ENCODE assay signal across 21 cellular contexts in the genomic region with DNA sequence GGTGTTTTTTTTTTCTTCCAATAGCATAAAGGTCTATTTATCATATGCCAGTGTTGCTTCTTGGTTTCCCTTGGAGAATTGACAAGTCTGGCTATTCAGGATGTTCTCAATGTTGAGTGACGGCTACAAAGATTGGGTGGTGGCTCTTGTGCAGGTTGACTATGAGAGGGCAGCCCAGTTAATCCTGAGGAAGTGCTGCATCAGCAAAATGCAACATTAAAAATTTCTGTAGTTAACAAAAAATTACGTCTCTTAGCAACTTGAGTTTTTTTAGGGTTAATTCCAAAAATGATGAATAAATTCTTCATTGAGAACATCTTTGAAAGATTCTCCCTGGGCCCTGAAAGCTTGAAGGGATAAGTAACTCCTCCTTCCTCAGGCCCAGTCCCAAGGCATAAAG.
DNase-seq lines count a peak whose midpoint lies in the region; ATAC-seq, FAIRE-seq and TF ChIP-seq lines count a peak whose summit lies in the region.
"Had no signal": no experiment of that assay in that cellular context is flagged by ENCODE, and none has a peak within 500 bp of the region (broad histone marks: within the 10 kb centered on the region; RNA-seq: fewer than 3 reads in every experiment).

No MANE protein-coding gene starts in this region.

- no peak overlapping the region for H2AK9ac ChIP-seq in IMR-90 (replicated peaks; ENCODE audit: low read depth, low read length, poor library complexity)

- H3K18ac ChIP-seq in IMR-90 (ENCODE audit: low read depth, low read length), result no peak overlapping the region
- no peak overlapping the region for H3K18ac ChIP-seq in H1 (ENCODE audit: extremely low read depth, low read length)

- FAIRE-seq in A549 (lab: Jason Lieb, UNC) (no peak), H1 (lab: Jason Lieb, UNC) (no peak)
- FAIRE-seq: A204.1, D721Med, G401.6, GM12891, GM19239 had no signal

- in situ Hi-C loops in IMR-90 (cut with MboI; ENCODE audit: low sequenced_read_pairs), result no loop called here

- H3K9ac ChIP-seq in IMR-90 (ENCODE audit: low read depth, low read length) (no peak overlapping the region), H1 (replicated peaks in 1 of 4; ENCODE audit: extremely low read depth in 1 of 4, low read depth in 3 of 4, low read length in 3 of 4) (no peak overlapping the region), endodermal cell (ENCODE audit: extremely low read depth, low read length, poor library complexity, severe bottlenecking) (no peak overlapping the region)
- H3K9ac ChIP-seq: BLaER1 treated with 17β-estradiol and CSF1 and Interleukin-3, amounts not matched to agents 10 nM and 100 nM had no signal

- H2BK20ac ChIP-seq in IMR-90 (ENCODE audit: low read depth, low read length) (no peak overlapping the region), H1 (ENCODE audit: low read length) (no peak overlapping the region)

- H3K4me2 ChIP-seq in A549 (no peak overlapping the region), IMR-90 (ENCODE audit: low read depth, low read length) (no peak overlapping the region), H1 (ENCODE audit: insufficient read depth in 1 of 2, low read depth in 2 of 2, low read length in 2 of 2) (no peak overlapping the region)
- H3K4me2 ChIP-seq: BLaER1 treated with 17β-estradiol and CSF1 and Interleukin-3, amounts not matched to agents 10 nM and 100 nM had no signal

- no peak for DNase-seq in A549 (ENCODE audit: low read depth in 1 of 2, low spot score in 1 of 2)
- DNase-seq in IMR-90, result no peak
- no peak for DNase-seq in H1 (ENCODE audit: low read depth in 1 of 2, low spot score in 2 of 2)
- DNase-seq in endodermal cell, result no peak
- DNase-seq: 8988T; AML-193; Caco-2; Calu3; CD4-positive, alpha-beta T cell; CD8-positive, alpha-beta T cell; DMS79 treated with DMSO at 0.1 percent for 48 hours; GF-D8 had no signal

- no peak for TF ChIP-seq RAD21 in A549 (conservative IDR thresholded peaks at IDR 0.05 in 1 of 2, IDR thresholded peaks at IDR 0.05 in 1 of 2)
- TF ChIP-seq RAD21 in IMR-90 (IDR thresholded peaks at IDR 0.05; ENCODE audit: low read length), result no peak
- TF ChIP-seq RAD21 in H1 (IDR thresholded peaks at IDR 0.05 in 1 of 2, conservative IDR thresholded peaks at IDR 0.05 in 1 of 2; ENCODE audit: low read depth in 2 of 2, low read length in 2 of 2), result no peak

- no peaks in the 10 kb centered on the region for H3K4me1 Mint-ChIP-seq in endodermal cell
- H3K4me1 Mint-ChIP-seq: B cell had no signal

- H3K4me3 Mint-ChIP-seq in endodermal cell, result no peak overlapping the region
- H3K4me3 Mint-ChIP-seq: B cell; CD4-positive, alpha-beta T cell; CD8-positive, alpha-beta T cell had no signal

- H3K27me3 Mint-ChIP-seq in endodermal cell (ENCODE audit: insufficient read depth), result no peaks in the 10 kb centered on the region

- no peaks in the 10 kb centered on the region for H3K36me3 ChIP-seq in IMR-90 (ENCODE audit: control insufficient read depth, insufficient read depth, low read length)
- no peaks in the 10 kb centered on the region for H3K36me3 ChIP-seq in H1 (ENCODE audit: control insufficient read depth in 2 of 4, insufficient read depth in 4 of 4, low read length in 3 of 4)
- no peaks in the 10 kb centered on the region for H3K36me3 ChIP-seq in endodermal cell (ENCODE audit: control insufficient read depth, insufficient read depth, low read length)
- H3K36me3 ChIP-seq: BLaER1 treated with 17β-estradiol and CSF1 and Interleukin-3, amounts not matched to agents 10 nM and 100 nM had no signal

- H3K14ac ChIP-seq in IMR-90 (replicated peaks; ENCODE audit: low read depth, low read length), result no peak overlapping the region
- H3K14ac ChIP-seq in H1 (ENCODE audit: insufficient read length), result no peak overlapping the region

- H3K4me3 ChIP-seq in A549 (no peak overlapping the region), IMR-90 (ENCODE audit: insufficient read depth, low read depth, low read length) (no peak overlapping the region), H1 (ENCODE audit: extremely low read depth in 1 of 4, insufficient read depth in 2 of 4, low read depth in 3 of 4, low read length in 4 of 4) (no peak overlapping the region), endodermal cell (ENCODE audit: low read length) (no peak overlapping the region)
- H3K4me3 ChIP-seq: BLaER1 treated with 17β-estradiol and CSF1 and Interleukin-3, amounts not matched to agents 10 nM and 100 nM had no signal

- TF ChIP-seq CTCF in A549 (IDR thresholded peaks at IDR 0.05), result no peak
- no peak for TF ChIP-seq CTCF in IMR-90 (conservative IDR thresholded peaks at IDR 0.05; ENCODE audit: low read depth, low read length)
- no peak for TF ChIP-seq CTCF in H1 (IDR thresholded peaks at IDR 0.05; ENCODE audit: control extremely low read depth in 1 of 3, insufficient read depth in 1 of 3, low read depth in 1 of 3, low read length in 3 of 3)
- TF ChIP-seq CTCF in endodermal cell (conservative IDR thresholded peaks at IDR 0.05), result no peak

- no peaks in the 10 kb centered on the region for H3K36me3 Mint-ChIP-seq in endodermal cell (ENCODE audit: low read depth)
- H3K36me3 Mint-ChIP-seq: CD8-positive, alpha-beta T cell had no signal

- H3K56ac ChIP-seq in IMR-90 (ENCODE audit: extremely low read depth, insufficient read depth, low read length), result no peak overlapping the region
- no peak overlapping the region for H3K56ac ChIP-seq in H1 (replicated peaks; ENCODE audit: insufficient read length, low read depth, low read length)

- no peak overlapping the region for H2AFZ ChIP-seq in IMR-90 (replicated peaks; ENCODE audit: low read length, poor library complexity)
- no peak overlapping the region for H2AFZ ChIP-seq in H1 (ENCODE audit: low read length)

- H3K9me3 ChIP-seq in A549 (no peaks in the 10 kb centered on the region), IMR-90 (ENCODE audit: control insufficient read depth, insufficient read depth, low read length) (no peaks in the 10 kb centered on the region), H1 (ENCODE audit: insufficient read depth in 2 of 2, low read depth in 1 of 2, low read length in 1 of 2) (no peaks in the 10 kb centered on the region), endodermal cell (ENCODE audit: control insufficient read depth, low read length) (no peaks in the 10 kb centered on the region)
- H3K9me3 ChIP-seq: BLaER1 treated with 17β-estradiol and CSF1 and Interleukin-3, amounts not matched to agents 10 nM and 100 nM; Caco-2 had no signal

- ATAC-seq in A549 (no peak), IMR-90 (ENCODE audit: low read depth) (no peak), HG03159 (IDR thresholded peaks at IDR 0.05; ENCODE audit: unreplicated experiment) (no peak)
- ATAC-seq: CD8-positive, alpha-beta T cell had no signal

- dilution Hi-C loops in IMR-90 (cut with HindIII; ENCODE audit: low sequenced_read_pairs, unreplicated experiment), result no loop called here

- H2AK5ac ChIP-seq in IMR-90 (ENCODE audit: low read depth, low read length) (no peak overlapping the region), H1 (ENCODE audit: low read depth, low read length) (no peak overlapping the region)

- H2BK15ac ChIP-seq in IMR-90 (ENCODE audit: low read depth, low read length) (no peak overlapping the region), H1 (ENCODE audit: low read length) (no peak overlapping the region)

- H2BK120ac ChIP-seq in IMR-90 (ENCODE audit: low read depth, low read length) (no peak overlapping the region), H1 (replicated peaks; ENCODE audit: low read depth, low read length) (no peak overlapping the region)

- POLR2A ChIA-PET in A549 (lab: Yijun Ruan, JAX) (no interaction called here), IMR-90 (lab: Charles Lee; ENCODE audit: unreplicated experiment) (no interaction called here), H1 (lab: Charles Lee; ENCODE audit: partially characterized antibody) (no interaction called here)

- H4K20me1 ChIP-seq in IMR-90 (ENCODE audit: insufficient read depth, low read length), result no peaks in the 10 kb centered on the region
- H4K20me1 ChIP-seq in H1 (replicated peaks in 1 of 2; ENCODE audit: control insufficient read depth in 1 of 2, insufficient read depth in 2 of 2, low read length in 2 of 2), result no peaks in the 10 kb centered on the region
- H4K20me1 ChIP-seq: BLaER1 treated with 17β-estradiol and CSF1 and Interleukin-3, amounts not matched to agents 10 nM and 100 nM had no signal

- intact Hi-C loops in IMR-90 (cut with micrococcal nuclease), result no loop called here

- H3K4ac ChIP-seq in IMR-90 (ENCODE audit: low read depth, low read length) (no peak overlapping the region), H1 (replicated peaks; ENCODE audit: insufficient read length, low read depth, low read length) (no peak overlapping the region)

- no peaks in the 10 kb centered on the region for H3K9me1 ChIP-seq in IMR-90 (ENCODE audit: insufficient read depth, low read length)

- H4K91ac ChIP-seq in IMR-90 (ENCODE audit: insufficient read depth, low read depth, low read length), result no peak overlapping the region
- no peak overlapping the region for H4K91ac ChIP-seq in H1 (replicated peaks; ENCODE audit: insufficient read length, low read length)

- H3K23ac ChIP-seq in IMR-90 (ENCODE audit: low read depth, low read length), result no peak overlapping the region
- H3K23ac ChIP-seq in H1 (ENCODE audit: insufficient read length), result no peak overlapping the region

- 64% methylated on average over 2 of the region's 2 CpGs for WGBS in A549 (ENCODE audit: missing lambda C conversion rate)
- no CpG with 5 or more reads among the region's 2 CpGs for WGBS in IMR-90 (ENCODE audit: extremely low coverage in 2 of 2, insufficient read length in 1 of 2), 2 experiments
- WGBS in H1 (ENCODE audit: extremely low coverage in 1 of 2, insufficient coverage in 1 of 2, insufficient read length in 1 of 2, insufficient replicate concordance in 2 of 2, low coverage in 1 of 2, low lambda C conversion rate in 2 of 2, missing lambda C conversion rate in 1 of 2), 2 experiments, result 83% methylated on average over 2 of the region's 2 CpGs; no CpG with 5 or more reads in 1 of the 2 experiments
- 92 to 98% methylated on average over 2 of the region's 2 CpGs for WGBS in endodermal cell (ENCODE audit: insufficient coverage in 1 of 2, insufficient read length in 1 of 2), 2 experiments

- H2BK5ac ChIP-seq in IMR-90 (ENCODE audit: low read depth, low read length, poor library complexity, severe bottlenecking) (no peak overlapping the region), H1 (ENCODE audit: low read depth, low read length) (no peak overlapping the region)

- CTCF ChIA-PET in A549 (lab: Yijun Ruan, JAX), result interaction anchor here (0.8 kb wide), 1 partner anchor 9 kb away, joined by 3 read pairs; no protein-coding TSS in a partner anchor
- CTCF ChIA-PET in IMR-90 (lab: Yijun Ruan, JAX), result interaction anchor here (0.7 kb wide), 1 partner anchor 13 kb away, joined by 4 read pairs; no protein-coding TSS in a partner anchor
- CTCF ChIA-PET in H1 (lab: Charles Lee; ENCODE audit: partially characterized antibody), result no interaction called here

- TF ChIP-seq EP300 in A549 (IDR thresholded peaks at IDR 0.05) (no peak), H1 (IDR thresholded peaks at IDR 0.05; ENCODE audit: borderline replicate concordance in 1 of 2, low read depth in 2 of 2, low read length in 2 of 2) (no peak)

- H3K79me2 ChIP-seq in H1 (ENCODE audit: control insufficient read depth in 1 of 2, insufficient read depth in 2 of 2, low read length in 2 of 2), result no peaks in the 10 kb centered on the region

- no peak overlapping the region for H4K5ac ChIP-seq in IMR-90 (ENCODE audit: low read depth, low read length)
- no peak overlapping the region for H4K5ac ChIP-seq in H1 (ENCODE audit: insufficient read length, low read depth, low read length)

- H2BK12ac ChIP-seq in H1 (ENCODE audit: low read depth, low read length), result no peak overlapping the region

- no peaks in the 10 kb centered on the region for H3K23me2 ChIP-seq in H1 (ENCODE audit: low read depth, low read length)

- peaks cover 10% of the 10 kb centered on the region for H3K9me3 Mint-ChIP-seq in endodermal cell
- H3K9me3 Mint-ChIP-seq: CD4-positive, alpha-beta T cell; CD8-positive, alpha-beta T cell had no signal

- no peak overlapping the region for H3K27ac Mint-ChIP-seq in endodermal cell
- H3K27ac Mint-ChIP-seq: B cell; CD4-positive, alpha-beta T cell; CD8-positive, alpha-beta T cell had no signal

- no peak overlapping the region for H3K27ac ChIP-seq in A549
- H3K27ac ChIP-seq in IMR-90 (ENCODE audit: insufficient read depth, low read length), result no peak overlapping the region
- H3K27ac ChIP-seq in H1 (ENCODE audit: low read depth, low read length), result no peak overlapping the region
- H3K27ac ChIP-seq in endodermal cell (ENCODE audit: low read depth, low read length), result no peak overlapping the region
- H3K27ac ChIP-seq: BLaER1 treated with 17β-estradiol and CSF1 and Interleukin-3, amounts not matched to agents 10 nM and 100 nM; C4-2B had no signal

- TF ChIP-seq POLR2A in A549 (IDR thresholded peaks at IDR 0.05; ENCODE audit: low read length) (no peak), IMR-90 (IDR thresholded peaks at IDR 0.05; ENCODE audit: low read depth, low read length) (no peak), H1 (IDR thresholded peaks at IDR 0.05; ENCODE audit: control extremely low read depth in 1 of 2, low read depth in 2 of 2, low read length in 2 of 2) (no peak)

- H3K27me3 ChIP-seq in IMR-90 (ENCODE audit: control insufficient read depth, insufficient read depth, low read length) (peaks cover 12% of the 10 kb centered on the region), H1 (replicated peaks in 1 of 4; ENCODE audit: control insufficient read depth in 3 of 4, extremely low read depth in 1 of 4, insufficient read depth in 3 of 4, low read length in 3 of 4) (no peaks in the 10 kb centered on the region), endodermal cell (ENCODE audit: control insufficient read depth, insufficient read depth, low read length, poor library complexity, severe bottlenecking) (no peaks in the 10 kb centered on the region)
- H3K27me3 ChIP-seq: BLaER1 treated with 17β-estradiol and CSF1 and Interleukin-3, amounts not matched to agents 10 nM and 100 nM had no signal

- H4K8ac ChIP-seq in IMR-90 (ENCODE audit: low read depth in 2 of 2, low read length in 2 of 2), result no peak overlapping the region
- H4K8ac ChIP-seq in H1 (ENCODE audit: extremely low read depth, insufficient read depth, low read length), result no peak overlapping the region

- H3K79me1 ChIP-seq in IMR-90 (ENCODE audit: low read depth in 1 of 2, low read length in 2 of 2) (no peaks in the 10 kb centered on the region), H1 (ENCODE audit: low read depth, low read length) (no peaks in the 10 kb centered on the region)

- no TSS peak for BruUV-seq in IMR-90 (replicated peaks; lab: Mats Ljungman, UMichigan)

- H3K4me1 ChIP-seq in A549, result no peaks in the 10 kb centered on the region
- H3K4me1 ChIP-seq in IMR-90 (ENCODE audit: control insufficient read depth, insufficient read depth, low read length), result no peaks in the 10 kb centered on the region
- H3K4me1 ChIP-seq in H1 (replicated peaks in 1 of 4; ENCODE audit: control insufficient read depth in 3 of 4, insufficient read depth in 4 of 4, low read length in 3 of 4), result no peaks in the 10 kb centered on the region
- no peaks in the 10 kb centered on the region for H3K4me1 ChIP-seq in endodermal cell (ENCODE audit: control insufficient read depth, insufficient read depth, low read length)
- H3K4me1 ChIP-seq: Caco-2 had no signal

Comparison
In these comparisons a context has a peak if more than half of its experiments do, and no peak if none do; other contexts are left out.
1. Of the 18 proteins assayed by ChIP-seq in both H1 and A549: peak only in H1: none; only in A549: none; in both: MAFK; in neither: 17.